ENCODE assay signal across 17 cellular contexts in genomic region chr12:27531916-27532315, GRCh38.
"Had no signal": no experiment of that assay in that cellular context is flagged by ENCODE, and none has a peak within 500 bp of the region (broad histone marks: within the 10 kb centered on the region; RNA-seq: fewer than 3 reads in every experiment).

No MANE protein-coding gene starts in this region.

- H3K27ac ChIP-seq: esophagus muscularis mucosa, parathyroid adenoma, suprapubic skin had no signal

- DNase-seq: activated CD4-positive, alpha-beta T cell treated with anti-CD3 and anti-CD28 coated beads, Interleukin-2, amount 50 U/mL, for 1 hour; activated CD8-positive, alpha-beta memory T cell treated with anti-CD3 and anti-CD28 coated beads for 24 hours; activated naive CD8-positive, alpha-beta T cell treated with anti-CD3 and anti-CD28 coated beads, Interleukin-2, amount 10 ng/mL, durations not matched to agents 7 days and 5 days; aorta; mucosa of descending colon; naive thymus-derived CD4-positive, alpha-beta T cell; SK-N-SH; stimulated activated CD4-positive, alpha-beta T cell treated with anti-CD3 and anti-CD28 coated beads, Interleukin-2, amount 100 ng/mL, for 48 hours; stimulated activated naive CD4-positive, alpha-beta T cell treated with Interleukin-2 at 50 U/mL for 16 hours; T-cell; T-helper 9 cell had no signal

- H3K27me3 Mint-ChIP-seq: T-cell had no signal

- ATAC-seq: activated CD4-positive, CD25-positive, alpha-beta regulatory T cell treated with anti-CD3 and anti-CD28 coated beads, Interleukin-2, amount 50 U/mL, for 24 hours; mucosa of descending colon; naive thymus-derived CD4-positive, alpha-beta T cell; T-cell had no signal

- H3K36me3 Mint-ChIP-seq: T-cell had no signal

- H3K9me3 ChIP-seq: esophagus muscularis mucosa, mucosa of descending colon, SK-N-SH, suprapubic skin had no signal

- H3K9me3 Mint-ChIP-seq: activated naive CD8-positive, alpha-beta T cell treated with anti-CD3 and anti-CD28 coated beads, Interleukin-2, amount 10 ng/mL, durations not matched to agents 7 days and 5 days; activated T-helper 1 cell treated with anti-CD3 and anti-CD28 coated beads, Interleukin-12 subunit alpha, Interleukin-12 subunit beta, Interleukin-2, Interleukin-4 antibody, amounts not matched to agents 30 ng/mL and 10 ng/mL and 1 ng/mL, durations not matched to agents 14 hours and 24 hours and 36 hours; naive thymus-derived CD4-positive, alpha-beta T cell; T-cell; type B pancreatic cell had no signal

- H3K4me3 Mint-ChIP-seq: activated naive CD8-positive, alpha-beta T cell treated with anti-CD3 and anti-CD28 coated beads, Interleukin-2, amount 10 ng/mL, durations not matched to agents 7 days and 5 days; activated T-helper 1 cell treated with anti-CD3 and anti-CD28 coated beads, Interleukin-12 subunit alpha, Interleukin-12 subunit beta, Interleukin-2, Interleukin-4 antibody, amounts not matched to agents 30 ng/mL and 10 ng/mL and 1 ng/mL, durations not matched to agents 14 hours and 24 hours and 36 hours; naive thymus-derived CD4-positive, alpha-beta T cell; T-cell; type B pancreatic cell had no signal

- H3K27ac Mint-ChIP-seq: activated naive CD8-positive, alpha-beta T cell treated with anti-CD3 and anti-CD28 coated beads, Interleukin-2, amount 10 ng/mL, durations not matched to agents 7 days and 5 days; activated T-helper 1 cell treated with anti-CD3 and anti-CD28 coated beads, Interleukin-12 subunit alpha, Interleukin-12 subunit beta, Interleukin-2, Interleukin-4 antibody, amounts not matched to agents 30 ng/mL and 10 ng/mL and 1 ng/mL, durations not matched to agents 14 hours and 24 hours and 36 hours; T-cell; type B pancreatic cell had no signal

- H3K4me3 ChIP-seq: esophagus muscularis mucosa, mucosa of descending colon, suprapubic skin had no signal

- H3K27me3 ChIP-seq: esophagus muscularis mucosa, suprapubic skin had no signal
